ENCODE assay signal across 20 cellular contexts in the genomic region with DNA sequence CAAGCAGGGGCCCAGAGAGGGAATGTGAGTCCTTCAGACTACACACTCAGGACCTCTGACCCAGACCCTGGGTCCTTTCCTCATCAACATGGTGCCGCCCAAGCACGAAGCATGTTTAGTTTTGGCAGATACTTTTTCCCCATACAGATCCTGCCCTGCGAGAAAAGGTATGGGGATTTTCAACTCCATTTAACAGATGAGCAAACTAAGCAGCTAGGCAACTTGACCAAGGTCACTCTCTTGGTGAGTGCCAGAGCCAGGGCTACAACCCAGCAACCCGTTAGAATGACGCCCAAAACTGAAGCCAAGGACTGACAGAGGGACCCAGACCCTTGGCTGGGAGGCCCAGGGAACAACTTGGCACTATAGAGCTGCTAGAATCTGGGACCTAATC.
"Had no signal": no experiment of that assay in that cellular context is flagged by ENCODE, and none has a peak within 500 bp of the region (broad histone marks: within the 10 kb centered on the region; RNA-seq: fewer than 3 reads in every experiment).

No MANE protein-coding gene starts in this region.

- H3K27me3 ChIP-seq: MG63, SJSA1 had no signal

- H3K27ac ChIP-seq: SJSA1, SK-N-MC had no signal

- DNase-seq: IMR-90, Karpas-422, KG1, MG63, NCI-H1092, NCI-H1105 treated with DMSO at 0.1 percent for 48 hours, NCI-H1417 treated with DMSO at 0.1 percent for 48 hours, NCI-H146, NCI-H1694 treated with DMSO at 0.1 percent for 48 hours, NCI-H1930, NCI-H2081, NCI-H2107, NCI-H524, NCI-H526 treated with DMSO at 0.1 percent for 48 hours, NCI-H774, Right ventricle myocardium superior, RPMI8226, SIG-M5 had no signal
